ENCODE assay signal across 9 cellular contexts in the genomic region with DNA sequence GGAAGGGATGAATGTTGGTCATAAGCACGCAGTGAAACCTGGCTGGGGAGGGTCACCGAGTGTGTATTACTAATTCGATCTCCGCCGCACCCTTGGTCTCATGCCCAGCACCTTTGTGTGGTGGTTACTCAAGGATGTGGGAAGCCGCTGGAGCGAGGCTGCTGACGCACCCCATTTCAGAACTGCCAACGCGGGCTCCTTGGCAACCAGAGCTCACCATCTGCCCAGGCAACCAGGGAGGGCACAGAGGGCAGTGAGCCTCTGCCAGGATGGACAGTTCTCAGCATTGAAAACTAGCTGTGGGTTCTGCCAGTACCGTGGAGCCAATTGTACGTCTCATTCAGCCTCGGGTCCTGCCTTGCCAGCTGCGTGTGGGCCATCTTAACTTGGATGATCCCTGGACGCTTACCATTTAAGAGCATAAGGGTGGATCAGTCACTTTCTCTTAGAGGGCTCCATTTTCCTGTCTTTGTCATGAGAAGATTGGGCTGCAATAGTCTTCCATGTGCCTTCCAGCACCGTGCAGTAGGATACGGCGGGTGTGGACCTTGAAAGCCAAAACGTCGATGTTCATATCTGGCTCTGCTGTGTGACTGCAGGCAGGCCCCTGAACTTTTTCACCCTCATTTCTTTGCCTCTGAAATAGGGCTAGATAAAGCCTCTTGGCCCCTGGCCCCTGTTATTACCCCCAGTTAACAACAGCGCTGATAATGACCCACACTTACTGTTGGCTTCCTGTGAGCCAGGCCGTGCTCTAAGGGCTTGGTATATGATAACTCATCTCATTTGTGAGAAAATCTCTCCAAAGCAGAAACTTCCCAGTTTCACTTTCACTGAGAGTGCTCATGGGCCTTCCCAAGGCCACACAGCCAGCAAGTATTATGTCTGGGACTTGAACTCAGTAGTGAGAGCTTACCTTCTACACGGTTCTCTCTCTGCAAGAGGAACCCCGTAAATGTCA.
A peak's percentile ranks its signal among the peaks of the same experiment; 100 is the strongest.
DNase-seq lines count a peak whose midpoint lies in the region; ATAC-seq and TF ChIP-seq lines count a peak whose summit lies in the region.
"Had no signal": no experiment of that assay in that cellular context is flagged by ENCODE, and none has a peak within 500 bp of the region (broad histone marks: within the 10 kb centered on the region; RNA-seq: fewer than 3 reads in every experiment).

No MANE protein-coding gene starts in this region.

- ATAC-seq in GM21619 (IDR thresholded peaks at IDR 0.05; ENCODE audit: unreplicated experiment) = peak; percentile 68

- H3K4me1 Mint-ChIP-seq in progenitor cell of endocrine pancreas (ENCODE audit: low read depth) = peaks cover 24% of the 10 kb centered on the region
- peaks cover 2% of the 10 kb centered on the region for H3K4me1 Mint-ChIP-seq in activated naive CD4-positive, alpha-beta T cell treated with anti-CD3 and anti-CD28 coated beads for 36 hours (ENCODE audit: low read depth)

- H3K79me2 ChIP-seq in DOHH2 (ENCODE audit: control insufficient read depth, low read length) = no peaks in the 10 kb centered on the region

- H3K9me3 Mint-ChIP-seq in progenitor cell of endocrine pancreas (ENCODE audit: low read depth) = no peaks in the 10 kb centered on the region
- no peaks in the 10 kb centered on the region for H3K9me3 Mint-ChIP-seq in activated naive CD4-positive, alpha-beta T cell treated with anti-CD3 and anti-CD28 coated beads for 36 hours
- H3K9me3 Mint-ChIP-seq: activated naive CD4-positive, alpha-beta T cell treated with anti-CD3 and anti-CD28 coated beads, Interleukin-2, amount 50 U/mL, for 72 hours had no signal

- H3K27me3 ChIP-seq in DOHH2 (ENCODE audit: control insufficient read depth, low read length) (peaks cover 12% of the 10 kb centered on the region), esophagus squamous epithelium (peaks cover 0 to 3% (median 0%) of the 10 kb centered on the region in 4 donors), spleen (replicated peaks in 1 of 7) (no peaks in the 10 kb centered on the region), uterus (no peaks in the 10 kb centered on the region)

- no peak overlapping the region for H3K4me3 ChIP-seq in DOHH2 (ENCODE audit: low read length)
- H3K4me3 ChIP-seq in esophagus squamous epithelium = no peak overlapping the region
- no peak overlapping the region for H3K4me3 ChIP-seq in spleen
- H3K4me3 ChIP-seq in uterus = no peak overlapping the region

- TF ChIP-seq POLR2A in esophagus squamous epithelium (IDR thresholded peaks at IDR 0.05) = no peak
- no peak for TF ChIP-seq POLR2A in spleen (IDR thresholded peaks at IDR 0.05)
- TF ChIP-seq POLR2A in uterus (IDR thresholded peaks at IDR 0.05) = no peak

- no peak overlapping the region for H3K27ac Mint-ChIP-seq in progenitor cell of endocrine pancreas
- H3K27ac Mint-ChIP-seq in activated naive CD4-positive, alpha-beta T cell treated with anti-CD3 and anti-CD28 coated beads for 36 hours = no peak overlapping the region
- H3K27ac Mint-ChIP-seq: activated naive CD4-positive, alpha-beta T cell treated with anti-CD3 and anti-CD28 coated beads, Interleukin-2, amount 50 U/mL, for 72 hours had no signal

- H3K4me3 Mint-ChIP-seq in progenitor cell of endocrine pancreas (ENCODE audit: low read depth) = no peak overlapping the region
- H3K4me3 Mint-ChIP-seq in activated naive CD4-positive, alpha-beta T cell treated with anti-CD3 and anti-CD28 coated beads for 36 hours = no peak overlapping the region

- H4K20me1 ChIP-seq in DOHH2 (ENCODE audit: control insufficient read depth, insufficient read depth, low read depth, low read length) = no peaks in the 10 kb centered on the region

- DNase-seq in NCI-H1092 treated with DMSO at 0.1 percent for 48 hours (lab: John Stamatoyannopoulos, UW) (peak; percentile 81), esophagus squamous epithelium (lab: John Stamatoyannopoulos, UW) (peak; percentile 9), spleen (no peak), uterus (no peak), progenitor cell of endocrine pancreas (ENCODE audit: low spot score, unreplicated experiment) (no peak)
- no peak for DNase-seq in activated naive CD4-positive, alpha-beta T cell treated with anti-CD3 and anti-CD28 coated beads for 36 hours

- no peak for TF ChIP-seq CTCF in DOHH2 (IDR thresholded peaks at IDR 0.05; ENCODE audit: low read depth, low read length, poor library complexity, severe bottlenecking)
- TF ChIP-seq CTCF in esophagus squamous epithelium (IDR thresholded peaks at IDR 0.05) = no peak
- TF ChIP-seq CTCF in spleen (IDR thresholded peaks at IDR 0.05 in 8 of 11, conservative IDR thresholded peaks at IDR 0.05 in 3 of 11) = no peak
- no peak for TF ChIP-seq CTCF in uterus (IDR thresholded peaks at IDR 0.05)
- no peak for TF ChIP-seq CTCF in progenitor cell of endocrine pancreas (IDR thresholded peaks at IDR 0.05; ENCODE audit: unreplicated experiment)

- H3K4me1 ChIP-seq in DOHH2 (ENCODE audit: control insufficient read depth, low read length) (peaks cover 9% of the 10 kb centered on the region), esophagus squamous epithelium (peaks cover 14 to 89% (median 17%) of the 10 kb centered on the region in 3 donors), spleen (peaks cover 8 to 25% (median 19%) of the 10 kb centered on the region in 6 donors), uterus (no peaks in the 10 kb centered on the region)

- H3K9me2 ChIP-seq in DOHH2 (replicated peaks; ENCODE audit: control insufficient read depth, low read length) = no peaks in the 10 kb centered on the region

- no peaks in the 10 kb centered on the region for H3K36me3 ChIP-seq in DOHH2 (ENCODE audit: control insufficient read depth, low read length)
- no peaks in the 10 kb centered on the region for H3K36me3 ChIP-seq in esophagus squamous epithelium
- H3K36me3 ChIP-seq in spleen = no peaks in the 10 kb centered on the region
- H3K36me3 ChIP-seq in uterus = no peaks in the 10 kb centered on the region

- H3F3A ChIP-seq in DOHH2 (ENCODE audit: control insufficient read depth, insufficient read depth) = no peaks in the 10 kb centered on the region

- intact Hi-C loops in esophagus squamous epithelium (cut with DNase I) (no loop called here), spleen (cut with DNase I; ENCODE audit: low total_unique reads) (no loop called here), uterus (cut with DNase I; ENCODE audit: low total_unique reads) (no loop called here)
- intact Hi-C loops in activated naive CD4-positive, alpha-beta T cell treated with anti-CD3 and anti-CD28 coated beads for 36 hours (cut with micrococcal nuclease) = no loop called here

- CTCF ChIA-PET in activated naive CD4-positive, alpha-beta T cell treated with anti-CD3 and anti-CD28 coated beads for 36 hours (lab: Charles Lee) = no interaction called here

- H3K36me3 Mint-ChIP-seq in progenitor cell of endocrine pancreas (ENCODE audit: insufficient read depth) = peaks cover 3% of the 10 kb centered on the region
- H3K36me3 Mint-ChIP-seq in activated naive CD4-positive, alpha-beta T cell treated with anti-CD3 and anti-CD28 coated beads for 36 hours (ENCODE audit: low read depth) = no peaks in the 10 kb centered on the region
- H3K36me3 Mint-ChIP-seq: activated naive CD4-positive, alpha-beta T cell treated with anti-CD3 and anti-CD28 coated beads, Interleukin-2, amount 50 U/mL, for 72 hours had no signal

- no peaks in the 10 kb centered on the region for H3K9me3 ChIP-seq in DOHH2 (ENCODE audit: control insufficient read depth, insufficient read depth, low read length)
- no peaks in the 10 kb centered on the region for H3K9me3 ChIP-seq in esophagus squamous epithelium
- H3K9me3 ChIP-seq in spleen = no peaks in the 10 kb centered on the region
- no peaks in the 10 kb centered on the region for H3K9me3 ChIP-seq in uterus

- 52 to 65% methylated on average over 15 of the region's 24 CpGs for WGBS in esophagus squamous epithelium, 2 donors
- 72 to 79% (median 75%) methylated on average over 24 of the region's 24 CpGs for WGBS in spleen, 5 donors

- no peaks in the 10 kb centered on the region for H3K27me3 Mint-ChIP-seq in progenitor cell of endocrine pancreas
- peaks cover 2% of the 10 kb centered on the region for H3K27me3 Mint-ChIP-seq in activated naive CD4-positive, alpha-beta T cell treated with anti-CD3 and anti-CD28 coated beads for 36 hours (ENCODE audit: low read depth)

- peak overlapping the region; percentile 21; the same call in 1 of the 2 replicates for H3K4me2 ChIP-seq in DOHH2 (ENCODE audit: low read length)

- H3K27ac ChIP-seq in DOHH2 (ENCODE audit: low read depth, low read length) (no peak overlapping the region), esophagus squamous epithelium (peak overlapping the region; percentile 91 to 98 (median 96)), spleen (peak overlapping the region; percentile 6 to 82 (median 76)), uterus (no peak overlapping the region)

Comparison
In these comparisons a context has a peak if more than half of its experiments do, and no peak if none do; other contexts are left out.
1. H3K27ac ChIP-seq: peak in esophagus squamous epithelium (4 of 4) and spleen (8 of 8); none in DOHH2 (single experiment) and uterus (0 of 2).
2. DNase-seq: peak in NCI-H1092 treated with DMSO at 0.1 percent for 48 hours (single experiment) and esophagus squamous epithelium (single experiment); none in spleen (single experiment), uterus (0 of 2), progenitor cell of endocrine pancreas (single experiment) and activated naive CD4-positive, alpha-beta T cell treated with anti-CD3 and anti-CD28 coated beads for 36 hours (single experiment).